ENCODE assay signal across 27 cellular contexts in genomic region chr9:78314550-78314949, GRCh38. TPM values are rescaled to one million over a fixed set of nuclear protein-coding genes. Genes with fewer than 3 reads are reported as not detected.
A peak's percentile ranks its signal among the peaks of the same experiment; 100 is the strongest.
DNase-seq lines count a peak whose midpoint lies in the region; ATAC-seq, FAIRE-seq and TF ChIP-seq lines count a peak whose summit lies in the region.
"Had no signal": no experiment of that assay in that cellular context is flagged by ENCODE, and none has a peak within 500 bp of the region (broad histone marks: within the 10 kb centered on the region; RNA-seq: fewer than 3 reads in every experiment).

No MANE protein-coding gene starts in this region.

- TF ChIP-seq CTCF in WTC11 (IDR thresholded peaks at IDR 0.05) (no peak), gastroesophageal sphincter (IDR thresholded peaks at IDR 0.05) (no peak)

- H3K9me3 ChIP-seq in gastroesophageal sphincter = no peaks in the 10 kb centered on the region
- H3K9me3 ChIP-seq: BE2C, left lung, right atrium auricular region, SJSA1, tibial nerve had no signal

- no peak overlapping the region for H3K4me3 ChIP-seq in gastroesophageal sphincter
- H3K4me3 ChIP-seq: GM12878, left lung, right atrium auricular region, SJSA1, tibial nerve had no signal

- no peaks in the 10 kb centered on the region for H3K27me3 Mint-ChIP-seq in activated T-cell treated with anti-CD3 and anti-CD28 coated beads, Interleukin-2, amount 50 U/mL, for 4 hours (ENCODE audit: low read depth)
- H3K27me3 Mint-ChIP-seq in WTC11 (ENCODE audit: low read depth) = no peaks in the 10 kb centered on the region
- no peaks in the 10 kb centered on the region for H3K27me3 Mint-ChIP-seq in stimulated activated naive B cell treated with anti-CD40 and anti-IgM and Interleukin-4, amounts not matched to agents 10 μg/mL and 1 μg/mL and 100 μg/mL, for 72 hours
- H3K27me3 Mint-ChIP-seq: activated CD4-positive, alpha-beta memory T cell treated with anti-CD3 and anti-CD28 coated beads, Interleukin-2, amount 10 ng/mL, durations not matched to agents 7 days and 5 days; IgD-negative memory B cell; memory B cell; T-cell had no signal

- peak overlapping the region; percentile 13; the same call in 1 of the 2 replicates for H3K27ac Mint-ChIP-seq in WTC11
- H3K27ac Mint-ChIP-seq in stimulated activated naive B cell treated with anti-CD40 and anti-IgM and Interleukin-4, amounts not matched to agents 10 μg/mL and 1 μg/mL and 100 μg/mL, for 72 hours = peak overlapping the region; percentile 63
- H3K27ac Mint-ChIP-seq: activated CD4-positive, alpha-beta memory T cell treated with anti-CD3 and anti-CD28 coated beads, Interleukin-2, amount 10 ng/mL, durations not matched to agents 7 days and 5 days; memory B cell; T-cell had no signal

- no peaks in the 10 kb centered on the region for H3K4me1 Mint-ChIP-seq in activated T-cell treated with anti-CD3 and anti-CD28 coated beads, Interleukin-2, amount 50 U/mL, for 4 hours (ENCODE audit: low read depth)
- H3K4me1 Mint-ChIP-seq in WTC11 = peaks cover 8% of the 10 kb centered on the region; the same call in 1 of the 2 replicates
- no peaks in the 10 kb centered on the region for H3K4me1 Mint-ChIP-seq in stimulated activated naive B cell treated with anti-CD40 and anti-IgM and Interleukin-4, amounts not matched to agents 10 μg/mL and 1 μg/mL and 100 μg/mL, for 72 hours
- H3K4me1 Mint-ChIP-seq: activated CD4-positive, alpha-beta memory T cell treated with anti-CD3 and anti-CD28 coated beads, Interleukin-2, amount 10 ng/mL, durations not matched to agents 7 days and 5 days; IgD-negative memory B cell; memory B cell; T-cell had no signal

- H3K27ac ChIP-seq in gastroesophageal sphincter = no peak overlapping the region
- H3K27ac ChIP-seq: left lung, right atrium auricular region, SJSA1, tibial nerve had no signal

- FAIRE-seq in HTR-8/SVneo (lab: Jason Lieb, UNC) = no peak
- FAIRE-seq: GM12878, H54, islet of Langerhans had no signal

- POLR2A ChIA-PET in WTC11 (lab: Charles Lee) = interaction anchor here (2.3 to 2.8 kb wide), 2 partner anchors 10 to 17 kb away, joined by 8 to 16 read pairs; partner anchors contain the start of gene PSAT1

- TF ChIP-seq EP300 in gastroesophageal sphincter (IDR thresholded peaks at IDR 0.05) = no peak

- H3K27me3 ChIP-seq in gastroesophageal sphincter = no peaks in the 10 kb centered on the region
- H3K27me3 ChIP-seq: BE2C, left lung, right atrium auricular region, SJSA1, tibial nerve had no signal

- peaks cover 53% of the 10 kb centered on the region for H3K36me3 Mint-ChIP-seq in activated T-cell treated with anti-CD3 and anti-CD28 coated beads, Interleukin-2, amount 50 U/mL, for 4 hours (ENCODE audit: insufficient read depth)
- H3K36me3 Mint-ChIP-seq in WTC11 = peaks cover 87% of the 10 kb centered on the region
- peaks cover 17 to 28% of the 10 kb centered on the region in 2 donors for H3K36me3 Mint-ChIP-seq in stimulated activated naive B cell treated with anti-CD40 and anti-IgM and Interleukin-4, amounts not matched to agents 10 μg/mL and 1 μg/mL and 100 μg/mL, for 72 hours

- no peaks in the 10 kb centered on the region for H3K9me3 Mint-ChIP-seq in activated T-cell treated with anti-CD3 and anti-CD28 coated beads, Interleukin-2, amount 50 U/mL, for 4 hours
- no peaks in the 10 kb centered on the region for H3K9me3 Mint-ChIP-seq in WTC11
- H3K9me3 Mint-ChIP-seq in stimulated activated naive B cell treated with anti-CD40 and anti-IgM and Interleukin-4, amounts not matched to agents 10 μg/mL and 1 μg/mL and 100 μg/mL, for 72 hours = no peaks in the 10 kb centered on the region
- H3K9me3 Mint-ChIP-seq: activated CD4-positive, alpha-beta memory T cell treated with anti-CD3 and anti-CD28 coated beads, Interleukin-2, amount 10 ng/mL, durations not matched to agents 7 days and 5 days; IgD-negative memory B cell; memory B cell; T-cell had no signal

- TF ChIP-seq POLR2A in gastroesophageal sphincter (IDR thresholded peaks at IDR 0.05) = no peak

- H3K4me3 Mint-ChIP-seq in activated T-cell treated with anti-CD3 and anti-CD28 coated beads, Interleukin-2, amount 50 U/mL, for 4 hours = no peak overlapping the region
- H3K4me3 Mint-ChIP-seq in WTC11 = no peak overlapping the region
- H3K4me3 Mint-ChIP-seq in stimulated activated naive B cell treated with anti-CD40 and anti-IgM and Interleukin-4, amounts not matched to agents 10 μg/mL and 1 μg/mL and 100 μg/mL, for 72 hours = no peak overlapping the region
- H3K4me3 Mint-ChIP-seq: activated CD4-positive, alpha-beta memory T cell treated with anti-CD3 and anti-CD28 coated beads, Interleukin-2, amount 10 ng/mL, durations not matched to agents 7 days and 5 days; IgD-negative memory B cell; memory B cell; T-cell had no signal

- DNase-seq in activated T-cell treated with anti-CD3 and anti-CD28 coated beads, Interleukin-2, amount 50 U/mL, for 48 hours = peak; percentile 14 to 16
- DNase-seq in activated T-cell treated with anti-CD3 and anti-CD28 coated beads, Interleukin-2, amount 50 U/mL, for 4 hours = no peak
- DNase-seq in WTC11 (ENCODE audit: low spot score) = no peak
- no peak for DNase-seq in stimulated activated naive B cell treated with anti-CD40 and anti-IgM and Interleukin-4, amounts not matched to agents 10 μg/mL and 1 μg/mL and 100 μg/mL, for 72 hours
- no peak for DNase-seq in HPDE6-E6E7 (ENCODE audit: extremely low spot score)
- DNase-seq in cerebellar nuclear complex (lab: John Stamatoyannopoulos, UW) = no peak
- no peak for DNase-seq in HTR-8/SVneo (ENCODE audit: insufficient read length, low spot score)
- DNase-seq: activated gamma-delta T cell; activated T-cell treated with anti-CD3 and anti-CD28 coated beads, Interleukin-2, amount 50 U/mL, for 1 hour; BE2C; caudate nucleus; left lung; NCI-H146; NCI-H2107; NCI-H82; stimulated activated CD4-positive, alpha-beta T cell treated with anti-CD3 and anti-CD28 coated beads, Interleukin-1b, Interleukin-23, amount 100 ng/mL, for 48 hours; T-cell had no signal

- CTCF ChIA-PET in WTC11 (lab: Charles Lee) = no interaction called here

- no peaks in the 10 kb centered on the region for H3K4me1 ChIP-seq in gastroesophageal sphincter
- H3K4me1 ChIP-seq: BE2C, left lung, right atrium auricular region, SJSA1 had no signal

- H3K36me3 ChIP-seq in gastroesophageal sphincter = peaks cover 0 to 22% of the 10 kb centered on the region in 2 donors
- H3K36me3 ChIP-seq: right atrium auricular region had no signal

- 80% methylated on average over 2 of the region's 5 CpGs; no CpG with 5 or more reads in 1 of the 2 donors for WGBS in gastroesophageal sphincter (ENCODE audit: low coverage in 1 of 2), 2 donors

- ATAC-seq in activated T-cell treated with anti-CD3 and anti-CD28 coated beads, Interleukin-2, amount 50 U/mL, for 4 hours = no peak
- ATAC-seq in WTC11 (no peak), gastroesophageal sphincter (peak; percentile 13)
- ATAC-seq in stimulated activated naive B cell treated with anti-CD40 and anti-IgM and Interleukin-4, amounts not matched to agents 10 μg/mL and 1 μg/mL and 100 μg/mL, for 72 hours (replicated peaks) = no peak
- ATAC-seq: GM12878, left lung, T-cell had no signal

TF ChIP-seq in WTC11, 78 proteins besides CTCF, POLR2A, EP300 and RAD21 (continues in another document):
- TF ChIP-seq NR2C2 (CRISPR knock-in tag; IDR thresholded peaks at IDR 0.05) = no peak
- no peak for TF ChIP-seq ZNF532 (CRISPR knock-in tag; IDR thresholded peaks at IDR 0.05; ENCODE audit: borderline replicate concordance)
- TF ChIP-seq USF2 (CRISPR knock-in tag; IDR thresholded peaks at IDR 0.05) = no peak

RNA-seq across cellular contexts. Expression of gene PSAT1, which starts 17.6 kb away (rescaled TPM):
- total RNA-seq in activated T-cell treated with anti-CD3 and anti-CD28 coated beads, Interleukin-2, amount 50 U/mL, for 4 hours = 100 to 1,000 TPM; 105 to 139 (median 120) TPM
- total RNA-seq in WTC11 (2021) (169 to 240 TPM (median 173 TPM) in 3 replicates), gastroesophageal sphincter (1 to 10 TPM; 2.5 to 6.6 (median 4.3) TPM)

Comparison
In these comparisons a context has a peak if more than half of its experiments do, and no peak if none do; other contexts are left out.
1. DNase-seq: peak in activated T-cell treated with anti-CD3 and anti-CD28 coated beads, Interleukin-2, amount 50 U/mL, for 48 hours (2 of 2); none in activated T-cell treated with anti-CD3 and anti-CD28 coated beads, Interleukin-2, amount 50 U/mL, for 4 hours (single experiment), WTC11 (single experiment), stimulated activated naive B cell treated with anti-CD40 and anti-IgM and Interleukin-4, amounts not matched to agents 10 μg/mL and 1 μg/mL and 100 μg/mL, for 72 hours (single experiment), HPDE6-E6E7 (single experiment), cerebellar nuclear complex (0 of 2) and HTR-8/SVneo (single experiment).
2. RNA of gene PSAT1, which starts 17.6 kb away (total RNA-seq): 169 to 240 TPM in WTC11 and 105 to 139 TPM in activated T-cell treated with anti-CD3 and anti-CD28 coated beads, Interleukin-2, amount 50 U/mL, for 4 hours; 2.5 to 6.6 TPM in gastroesophageal sphincter; every median in the first group is over 10 times any median in the second.